In the genomic region with DNA sequence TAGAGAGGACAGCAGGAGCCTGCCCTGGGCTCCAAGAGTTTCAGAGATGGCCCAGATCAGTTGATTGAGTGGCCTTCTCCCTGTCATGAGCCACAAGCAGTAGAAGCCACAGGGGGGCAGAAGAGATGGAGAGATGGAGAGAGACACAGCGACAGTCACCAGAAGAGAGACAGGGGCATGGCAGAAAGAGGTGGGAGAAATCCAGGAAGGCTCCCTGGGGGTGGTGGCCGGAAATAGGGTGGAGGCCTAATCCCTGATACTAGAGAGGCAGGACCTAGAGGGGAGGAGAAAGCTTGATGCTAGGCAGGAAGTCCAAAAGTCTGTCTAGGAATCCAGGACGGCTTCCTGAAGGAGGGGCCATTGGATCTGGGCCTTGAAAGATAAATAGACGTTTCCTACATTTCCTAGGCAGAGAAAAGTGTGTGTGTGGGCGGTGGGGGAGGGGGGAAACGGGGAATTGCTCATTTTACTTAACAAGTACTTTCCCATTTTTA, we compare ENCODE assay signal across 8 cellular contexts. TPM values are rescaled to one million over a fixed set of nuclear protein-coding genes. Genes with fewer than 3 reads are reported as not detected.
DNase-seq lines count a peak whose midpoint lies in the region; ATAC-seq, FAIRE-seq and TF ChIP-seq lines count a peak whose summit lies in the region.

No MANE protein-coding gene starts in this region.

- no peak overlapping the region for H4K12ac ChIP-seq in trophoblast cell (ENCODE audit: low read depth, low read length)

- H3K9ac ChIP-seq in BLaER1 (no peak overlapping the region), trophoblast cell (ENCODE audit: low read length) (no peak overlapping the region)

- DNase-seq in HT1080 (ENCODE audit: low read depth) (peak; percentile 94), erythroblast (lab: John Stamatoyannopoulos, UW) (peak; percentile 37 to 58), trophoblast cell (peak; percentile 73 to 87), HTR-8/SVneo (ENCODE audit: insufficient read length, low spot score) (no peak)

- no peak for TF ChIP-seq CTCF in WI38 (IDR thresholded peaks at IDR 0.05; ENCODE audit: low read depth, low read length)

- no peak for FAIRE-seq in HTR-8/SVneo (lab: Jason Lieb, UNC)

- H3K23ac ChIP-seq in trophoblast cell (ENCODE audit: low read length), result no peak overlapping the region

- H3K27me3 ChIP-seq in BLaER1, result no peaks in the 10 kb centered on the region
- no peaks in the 10 kb centered on the region for H3K27me3 ChIP-seq in trophoblast cell (ENCODE audit: insufficient read depth, low read length)

- H4K20me1 ChIP-seq in BLaER1, result no peaks in the 10 kb centered on the region

- H3K4me1 ChIP-seq in BLaER1, result peaks cover 44% of the 10 kb centered on the region
- H3K4me1 ChIP-seq in trophoblast cell (ENCODE audit: control insufficient read depth in 1 of 2, insufficient read depth in 2 of 2, low read length in 2 of 2), result peaks cover 3 to 6% of the 10 kb centered on the region in 2 experiments

- no peaks in the 10 kb centered on the region for H3K79me2 ChIP-seq in trophoblast cell (ENCODE audit: control insufficient read depth, insufficient read depth, low read length, poor library complexity)

- WGBS in trophoblast cell (ENCODE audit: extremely low coverage, insufficient coverage, insufficient read length), result no CpG with 5 or more reads among the region's 6 CpGs

- H3K14ac ChIP-seq in trophoblast cell (ENCODE audit: low read length), result no peak overlapping the region

- TF ChIP-seq POLR2A in erythroblast (IDR thresholded peaks at IDR 0.05; ENCODE audit: low read length), result no peak

- no peak overlapping the region for H2BK120ac ChIP-seq in trophoblast cell (ENCODE audit: insufficient read depth, low read length, poor library complexity)

- H4K91ac ChIP-seq in trophoblast cell (ENCODE audit: low read depth, low read length), result no peak overlapping the region

- H3K9me3 ChIP-seq in BLaER1, result no peaks in the 10 kb centered on the region
- no peaks in the 10 kb centered on the region for H3K9me3 ChIP-seq in trophoblast cell (ENCODE audit: insufficient read depth, low read depth, low read length)

- no peak for ATAC-seq in GM19351 (IDR thresholded peaks at IDR 0.05; ENCODE audit: unreplicated experiment)
- no peak for ATAC-seq in GM21723 (IDR thresholded peaks at IDR 0.05; ENCODE audit: unreplicated experiment)

- H3K4me3 ChIP-seq in BLaER1 (no peak overlapping the region), WI38 (ENCODE audit: low read depth, low read length) (peak overlapping the region; percentile 61; the same call in 1 of the 2 replicates), trophoblast cell (ENCODE audit: low read depth, low read length) (no peak overlapping the region)

- no peak overlapping the region for H2BK5ac ChIP-seq in trophoblast cell (ENCODE audit: low read depth, low read length, poor library complexity)

- H2AK5ac ChIP-seq in trophoblast cell (ENCODE audit: low read length), result no peak overlapping the region

- no peak overlapping the region for H3K18ac ChIP-seq in trophoblast cell (ENCODE audit: low read length)

- H3K79me1 ChIP-seq in trophoblast cell (ENCODE audit: low read length), result peaks cover 3% of the 10 kb centered on the region

- no peak overlapping the region for H2AFZ ChIP-seq in trophoblast cell (ENCODE audit: insufficient read depth, low read length, poor library complexity)

- H3K4me2 ChIP-seq in BLaER1 (no peak overlapping the region), trophoblast cell (ENCODE audit: low read length) (no peak overlapping the region)

- H2BK12ac ChIP-seq in trophoblast cell (ENCODE audit: low read length), result no peak overlapping the region

- H4K8ac ChIP-seq in trophoblast cell (ENCODE audit: low read depth, low read length), result no peak overlapping the region

- H3K36me3 ChIP-seq in BLaER1 (no peaks in the 10 kb centered on the region), trophoblast cell (ENCODE audit: control insufficient read depth in 1 of 2, insufficient read depth in 2 of 2, low read length in 2 of 2) (no peaks in the 10 kb centered on the region)

- H3K27ac ChIP-seq in BLaER1, result peak overlapping the region; percentile 30; the same call in 1 of the 2 replicates
- no peak overlapping the region for H3K27ac ChIP-seq in trophoblast cell (ENCODE audit: low read depth, low read length)

- no peak overlapping the region for H3K4ac ChIP-seq in trophoblast cell (ENCODE audit: low read depth, low read length)

RNA-seq across cellular contexts. Expression of gene TPM4, which starts 9.6 kb away (rescaled TPM):
- 473 and 509 TPM in 2 replicates for total RNA-seq in HT1080 (2014; rRNA removed; shearing (Covaris generic))
- polyA plus RNA-seq in HT1080 (2015; cell fraction: cytosol; rRNA removed), result 642 and 802 TPM in 2 replicates
- polyA plus RNA-seq in HT1080 (2015; cell fraction: nucleus; rRNA removed), result 310 and 335 TPM in 2 replicates
- 859 and 864 TPM in 2 replicates for polyA plus RNA-seq in trophoblast cell (2013)

RNA-seq across cellular contexts. Expression of gene RAB8A, which starts 45.0 kb away (rescaled TPM):
- 59.0 and 79.1 TPM in 2 replicates for total RNA-seq in HT1080 (2014; rRNA removed; shearing (Covaris generic))
- 60.3 and 62.9 TPM in 2 replicates for polyA plus RNA-seq in HT1080 (2015; cell fraction: cytosol; rRNA removed)
- polyA plus RNA-seq in HT1080 (2015; cell fraction: nucleus; rRNA removed), result 50.3 and 52.5 TPM in 2 replicates
- 61.7 and 61.9 TPM in 2 replicates for polyA plus RNA-seq in trophoblast cell (2013)
